ENCODE assay signal across 10 cellular contexts in genomic region chr7:31027161-31027965, GRCh38. TPM values are rescaled to one million over a fixed set of nuclear protein-coding genes. Genes with fewer than 3 reads are reported as not detected.
DNase-seq lines count a peak whose midpoint lies in the region; ATAC-seq, FAIRE-seq and TF ChIP-seq lines count a peak whose summit lies in the region.
"Had no signal": no experiment of that assay in that cellular context is flagged by ENCODE, and none has a peak within 500 bp of the region (broad histone marks: within the 10 kb centered on the region; RNA-seq: fewer than 3 reads in every experiment).

No MANE protein-coding gene starts in this region.

- H3K9me3 ChIP-seq in NT2/D1 (ENCODE audit: insufficient read depth, low read length) = no peaks in the 10 kb centered on the region
- no peaks in the 10 kb centered on the region for H3K9me3 ChIP-seq in left ventricle myocardium inferior (replicated peaks)
- H3K9me3 ChIP-seq: prostate gland had no signal

- peak overlapping the region; percentile 1 for H3K9ac ChIP-seq in NT2/D1 (ENCODE audit: insufficient read length, low read depth)

- peak overlapping the region; percentile 67 for H3K27ac ChIP-seq in left ventricle myocardium inferior (replicated peaks)
- H3K27ac ChIP-seq: prostate gland had no signal

- DNase-seq in NT2/D1 (ENCODE audit: low read depth, low spot score) (peak; percentile 79), left ventricle myocardium inferior (peak; percentile 50), sciatic nerve (ENCODE audit: low spot score) (no peak), GM12891 (ENCODE audit: insufficient read length, low spot score) (no peak), GDM1 (lab: John Stamatoyannopoulos, UW) (no peak)

- H3K27me3 ChIP-seq in NT2/D1 (ENCODE audit: insufficient read depth, insufficient read length) (no peaks in the 10 kb centered on the region), left ventricle myocardium inferior (ENCODE audit: low read depth) (peaks cover 37% of the 10 kb centered on the region)

- H3K36me3 ChIP-seq in NT2/D1 (ENCODE audit: insufficient read depth, insufficient read length, low read length) = no peaks in the 10 kb centered on the region
- H3K36me3 ChIP-seq in left ventricle myocardium inferior = no peaks in the 10 kb centered on the region
- H3K36me3 ChIP-seq: prostate gland had no signal

- no peak overlapping the region for H3K4me3 ChIP-seq in NT2/D1 (ENCODE audit: insufficient read length, low read depth)
- peak overlapping the region; percentile 4 for H3K4me3 ChIP-seq in left ventricle myocardium inferior
- H3K4me3 ChIP-seq: prostate gland had no signal

- FAIRE-seq in GM12891 (lab: Jason Lieb, UNC) = no peak

- ATAC-seq in GM21360 (IDR thresholded peaks at IDR 0.05; ENCODE audit: unreplicated experiment) = peak; percentile 64
- peak; percentile 33 for ATAC-seq in sciatic nerve
- ATAC-seq in GM18517 (IDR thresholded peaks at IDR 0.05; ENCODE audit: unreplicated experiment) = no peak
- no peak for ATAC-seq in HG03025 (IDR thresholded peaks at IDR 0.05; ENCODE audit: low FRiP score, unreplicated experiment)

- peaks cover 22% of the 10 kb centered on the region for H3K4me1 ChIP-seq in NT2/D1 (ENCODE audit: insufficient read depth, insufficient read length)
- peaks cover 17% of the 10 kb centered on the region for H3K4me1 ChIP-seq in left ventricle myocardium inferior
- H3K4me1 ChIP-seq: prostate gland had no signal

- intact Hi-C loops in left ventricle myocardium inferior (cut with micrococcal nuclease) = no loop called here
- intact Hi-C loops in sciatic nerve (cut with DNase I) = no loop called here

- TF ChIP-seq CTCF in left ventricle myocardium inferior (IDR thresholded peaks at IDR 0.05; ENCODE audit: borderline replicate concordance) = no peak

- TF ChIP-seq POLR2A in GM12891 (IDR thresholded peaks at IDR 0.05; ENCODE audit: low read depth, low read length) = no peak

TF ChIP-seq in GM12891, 5 proteins besides CTCF, POLR2A, EP300 and RAD21:
- TF ChIP-seq POLR2AphosphoS5 (IDR thresholded peaks at IDR 0.05; ENCODE audit: low read depth, low read length) (no peak), SPI1 (IDR thresholded peaks at IDR 0.05; ENCODE audit: low read depth, low read length) (no peak), TAF1 (IDR thresholded peaks at IDR 0.05; ENCODE audit: low read depth, low read length) (no peak), PAX5 (IDR thresholded peaks at IDR 0.05; ENCODE audit: insufficient read depth, low read length, severe bottlenecking) (no peak), POU2F2 (IDR thresholded peaks at IDR 0.05; ENCODE audit: low read depth, low read length) (no peak)

RNA-seq across cellular contexts. Expression of gene ADCYAP1R1, which starts 24.7 kb away (rescaled TPM):
- total RNA-seq in left ventricle myocardium inferior (2.5 TPM), sciatic nerve (9.1 TPM)
- polyA plus RNA-seq in GM12891 (2012; ENCODE audit: low read depth, missing spikeins) = not detected
- total RNA-seq: RPMI7951 had no signal

Comparison
In these comparisons a context has a peak if more than half of its experiments do, and no peak if none do; other contexts are left out.
1. ATAC-seq: peak in GM21360 (single experiment) and sciatic nerve (single experiment); none in GM18517 (single experiment) and HG03025 (single experiment).
2. DNase-seq: peak in NT2/D1 (single experiment) and left ventricle myocardium inferior (single experiment); none in sciatic nerve (single experiment), GM12891 (single experiment) and GDM1 (single experiment).